Comparison of ENCODE assay signal across 9 cellular contexts in genomic region chr10:29377333-29377961, GRCh38.
DNase-seq lines count a peak whose midpoint lies in the region; ATAC-seq, FAIRE-seq and TF ChIP-seq lines count a peak whose summit lies in the region.
"Had no signal": no experiment of that assay in that cellular context is flagged by ENCODE, and none has a peak within 500 bp of the region (broad histone marks: within the 10 kb centered on the region; RNA-seq: fewer than 3 reads in every experiment).

No MANE protein-coding gene starts in this region.

- H3K36me3 ChIP-seq in keratinocyte (ENCODE audit: control insufficient read depth in 2 of 2, extremely low read depth in 1 of 2, insufficient read depth in 2 of 2, low read length in 2 of 2), result no peaks in the 10 kb centered on the region

- TF ChIP-seq CTCF in D721Med (IDR thresholded peaks at IDR 0.05; ENCODE audit: insufficient read depth, missing control alignments), result peak; percentile 77
- TF ChIP-seq CTCF in keratinocyte (optimal IDR thresholded peaks at IDR 0.05 in 1 of 3, IDR thresholded peaks at IDR 0.05 in 1 of 3, conservative IDR thresholded peaks at IDR 0.05 in 1 of 3; ENCODE audit: extremely low read depth in 1 of 3, insufficient read depth in 2 of 3, low read length in 3 of 3), result peak in 2 of 3 experiments; percentile 37 to 69

- H3K27ac Mint-ChIP-seq in activated CD8-positive, alpha-beta T cell treated with anti-CD3 and anti-CD28 coated beads, Interleukin-2, amount 10 ng/mL, durations not matched to agents 7 days and 5 days, result no peak overlapping the region

- POLR2A ChIA-PET in activated CD8-positive, alpha-beta T cell treated with anti-CD3 and anti-CD28 coated beads, Interleukin-2, amount 10 ng/mL, durations not matched to agents 7 days and 5 days (lab: Charles Lee), result no interaction called here

- ATAC-seq in activated CD8-positive, alpha-beta T cell treated with anti-CD3 and anti-CD28 coated beads, Interleukin-2, amount 10 ng/mL, durations not matched to agents 7 days and 5 days, result no peak
- no peak for ATAC-seq in HG02870 (IDR thresholded peaks at IDR 0.05; ENCODE audit: unreplicated experiment)

- peak; percentile 31 for DNase-seq in D721Med (ENCODE audit: insufficient read length, low spot score)
- DNase-seq in HT1080 (ENCODE audit: low read depth), result peak; percentile 25
- peak; percentile 31 for DNase-seq in activated CD8-positive, alpha-beta T cell treated with anti-CD3 and anti-CD28 coated beads, Interleukin-2, amount 10 ng/mL, durations not matched to agents 7 days and 5 days
- DNase-seq in keratinocyte (ENCODE audit: low read depth, low spot score), result no peak
- DNase-seq in NCI-H345 (lab: John Stamatoyannopoulos, UW), result no peak
- DNase-seq in stimulated activated CD4-positive, alpha-beta T cell treated with anti-CD3 and anti-CD28 coated beads, Interleukin-15, amount 100 ng/mL, for 24 hours, result no peak
- DNase-seq in activated CD8-positive, alpha-beta memory T cell treated with anti-CD3 and anti-CD28 coated beads, Interleukin-2, amount 50 U/mL, for 4 hours, result no peak

- no peak overlapping the region for H3K9ac ChIP-seq in keratinocyte (ENCODE audit: control insufficient read depth, extremely low read depth, insufficient read depth, low read length)

- H4K20me1 ChIP-seq in keratinocyte (ENCODE audit: control insufficient read depth, extremely low read depth, insufficient read depth, low read length), result no peaks in the 10 kb centered on the region

- no peak overlapping the region for H3K4me3 Mint-ChIP-seq in activated CD8-positive, alpha-beta T cell treated with anti-CD3 and anti-CD28 coated beads, Interleukin-2, amount 10 ng/mL, durations not matched to agents 7 days and 5 days

- no peaks in the 10 kb centered on the region for H3K9me1 ChIP-seq in keratinocyte (ENCODE audit: control insufficient read depth, extremely low read depth, insufficient read depth, low read length)

- H3K4me2 ChIP-seq in keratinocyte (ENCODE audit: control insufficient read depth, extremely low read depth, insufficient read depth, low read depth, low read length), result no peak overlapping the region

- FAIRE-seq in D721Med (lab: Jason Lieb, UNC), result no peak
- FAIRE-seq in keratinocyte (lab: Jason Lieb, UNC), result no peak

- no peaks in the 10 kb centered on the region for H3K4me1 ChIP-seq in keratinocyte (ENCODE audit: control insufficient read depth, extremely low read depth, insufficient read depth, low read length)

- peaks cover 12% of the 10 kb centered on the region for H3K4me1 Mint-ChIP-seq in activated CD8-positive, alpha-beta T cell treated with anti-CD3 and anti-CD28 coated beads, Interleukin-2, amount 10 ng/mL, durations not matched to agents 7 days and 5 days (ENCODE audit: low read depth)

- H3K9me3 Mint-ChIP-seq in activated CD8-positive, alpha-beta T cell treated with anti-CD3 and anti-CD28 coated beads, Interleukin-2, amount 10 ng/mL, durations not matched to agents 7 days and 5 days (ENCODE audit: insufficient read depth), result no peaks in the 10 kb centered on the region

- CTCF ChIA-PET in activated CD8-positive, alpha-beta T cell treated with anti-CD3 and anti-CD28 coated beads, Interleukin-2, amount 10 ng/mL, durations not matched to agents 7 days and 5 days (lab: Charles Lee), result interaction anchor here (0.9 to 1.8 kb wide), 6 partner anchors 9 to 119 kb away, joined by 3 to 8 read pairs (median 4); no protein-coding TSS in a partner anchor

- H3K9me3 ChIP-seq in keratinocyte (ENCODE audit: control insufficient read depth, low read depth, low read length), result no peaks in the 10 kb centered on the region

- H3K36me3 Mint-ChIP-seq in activated CD8-positive, alpha-beta T cell treated with anti-CD3 and anti-CD28 coated beads, Interleukin-2, amount 10 ng/mL, durations not matched to agents 7 days and 5 days (ENCODE audit: low read depth), result no peaks in the 10 kb centered on the region

- H2AFZ ChIP-seq in keratinocyte (ENCODE audit: control insufficient read depth, low read length), result no peak overlapping the region

- peaks cover 3% of the 10 kb centered on the region for H3K27me3 Mint-ChIP-seq in activated CD8-positive, alpha-beta T cell treated with anti-CD3 and anti-CD28 coated beads, Interleukin-2, amount 10 ng/mL, durations not matched to agents 7 days and 5 days (ENCODE audit: low read depth)

- no peaks in the 10 kb centered on the region for H3K27me3 ChIP-seq in keratinocyte (ENCODE audit: control insufficient read depth, extremely low read depth, insufficient read depth, low read length)

- no peak overlapping the region for H3K27ac ChIP-seq in keratinocyte (ENCODE audit: control insufficient read depth, insufficient read depth, low read length)

- H3K79me2 ChIP-seq in keratinocyte (ENCODE audit: control insufficient read depth, insufficient read depth, low read length), result no peaks in the 10 kb centered on the region

- dilution Hi-C loops in keratinocyte (cut with MboI; ENCODE audit: extremely low pct_ligation_motif_present, low sequenced_read_pairs), result no loop called here

- H3K4me3 ChIP-seq in keratinocyte (ENCODE audit: control insufficient read depth in 2 of 3, extremely low read depth in 1 of 3, insufficient read depth in 2 of 3, low read depth in 1 of 3, low read length in 3 of 3), result no peak overlapping the region
- H3K4me3 ChIP-seq: SK-N-MC had no signal

Comparison
In these comparisons a context has a peak if more than half of its experiments do, and no peak if none do; other contexts are left out.
1. DNase-seq: peak in D721Med (single experiment), HT1080 (single experiment) and activated CD8-positive, alpha-beta T cell treated with anti-CD3 and anti-CD28 coated beads, Interleukin-2, amount 10 ng/mL, durations not matched to agents 7 days and 5 days (single experiment); none in keratinocyte (single experiment), NCI-H345 (single experiment), stimulated activated CD4-positive, alpha-beta T cell treated with anti-CD3 and anti-CD28 coated beads, Interleukin-15, amount 100 ng/mL, for 24 hours (single experiment) and activated CD8-positive, alpha-beta memory T cell treated with anti-CD3 and anti-CD28 coated beads, Interleukin-2, amount 50 U/mL, for 4 hours (single experiment).